13 cellular contexts compared by ENCODE assay signal in genomic region chr4:95181446-95182306, GRCh38.
DNase-seq lines count a peak whose midpoint lies in the region; ATAC-seq, FAIRE-seq and TF ChIP-seq lines count a peak whose summit lies in the region.
"Had no signal": no experiment of that assay in that cellular context is flagged by ENCODE, and none has a peak within 500 bp of the region (broad histone marks: within the 10 kb centered on the region; RNA-seq: fewer than 3 reads in every experiment).

No MANE protein-coding gene starts in this region.

- no peak overlapping the region for H3K4me3 Mint-ChIP-seq in activated CD8-positive, alpha-beta T cell treated with anti-CD3 and anti-CD28 coated beads, Interleukin-2, amount 10 ng/mL, durations not matched to agents 7 days and 5 days
- H3K4me3 Mint-ChIP-seq: memory B cell had no signal

- no peaks in the 10 kb centered on the region for H3K9me3 Mint-ChIP-seq in activated CD8-positive, alpha-beta T cell treated with anti-CD3 and anti-CD28 coated beads, Interleukin-2, amount 10 ng/mL, durations not matched to agents 7 days and 5 days (ENCODE audit: insufficient read depth)
- H3K9me3 Mint-ChIP-seq: memory B cell had no signal

- peak; percentile 63 for ATAC-seq in activated CD8-positive, alpha-beta T cell treated with anti-CD3 and anti-CD28 coated beads, Interleukin-2, amount 10 ng/mL, durations not matched to agents 7 days and 5 days
- ATAC-seq in HG02885 (IDR thresholded peaks at IDR 0.05; ENCODE audit: poor library complexity, unreplicated experiment) (no peak), GM19351 (IDR thresholded peaks at IDR 0.05; ENCODE audit: unreplicated experiment) (no peak)

- H3K9ac ChIP-seq in iPS-18a (ENCODE audit: low read length), result no peak overlapping the region

- no peaks in the 10 kb centered on the region for H3K36me3 Mint-ChIP-seq in activated CD8-positive, alpha-beta T cell treated with anti-CD3 and anti-CD28 coated beads, Interleukin-2, amount 10 ng/mL, durations not matched to agents 7 days and 5 days (ENCODE audit: low read depth)
- H3K36me3 Mint-ChIP-seq: memory B cell had no signal

- no peaks in the 10 kb centered on the region for H3K9me2 ChIP-seq in hepatocyte (replicated peaks; ENCODE audit: insufficient read depth)

- no peaks in the 10 kb centered on the region for H3K27me3 Mint-ChIP-seq in activated CD8-positive, alpha-beta T cell treated with anti-CD3 and anti-CD28 coated beads, Interleukin-2, amount 10 ng/mL, durations not matched to agents 7 days and 5 days (ENCODE audit: low read depth)

- no peak overlapping the region for H2AFZ ChIP-seq in hepatocyte

- H3K27ac Mint-ChIP-seq in activated CD8-positive, alpha-beta T cell treated with anti-CD3 and anti-CD28 coated beads, Interleukin-2, amount 10 ng/mL, durations not matched to agents 7 days and 5 days, result no peak overlapping the region
- H3K27ac Mint-ChIP-seq: memory B cell had no signal

- H3K9me3 ChIP-seq in iPS-18a (ENCODE audit: control insufficient read depth, low read depth, low read length) (no peaks in the 10 kb centered on the region), hepatocyte (ENCODE audit: low read depth) (no peaks in the 10 kb centered on the region)
- H3K9me3 ChIP-seq: Caco-2, transverse colon had no signal

- no peak overlapping the region for H3K4me2 ChIP-seq in hepatocyte

- H3K27me3 ChIP-seq in iPS-18a (ENCODE audit: control insufficient read depth, insufficient read depth, low read length) (peaks cover 6% of the 10 kb centered on the region), hepatocyte (no peaks in the 10 kb centered on the region)
- H3K27me3 ChIP-seq: transverse colon had no signal

- no peak for FAIRE-seq in H54 (lab: Jason Lieb, UNC)

- POLR2A ChIA-PET in activated CD8-positive, alpha-beta T cell treated with anti-CD3 and anti-CD28 coated beads, Interleukin-2, amount 10 ng/mL, durations not matched to agents 7 days and 5 days (lab: Charles Lee), result interaction anchor here (0.7 kb wide), 1 partner anchor 64 kb away, joined by 3 read pairs; no protein-coding TSS in a partner anchor

- no peak overlapping the region for H3K27ac ChIP-seq in iPS-18a (ENCODE audit: low read length)
- no peak overlapping the region for H3K27ac ChIP-seq in hepatocyte
- H3K27ac ChIP-seq: epithelial cell of prostate, transverse colon had no signal

- H3K4me3 ChIP-seq in iPS-18a (ENCODE audit: low read length) (peak overlapping the region; percentile 26), hepatocyte (no peak overlapping the region)
- H3K4me3 ChIP-seq: transverse colon had no signal

- H3K4me1 ChIP-seq in iPS-18a (ENCODE audit: control insufficient read depth, low read depth, low read length) (peaks cover 21% of the 10 kb centered on the region), hepatocyte (ENCODE audit: insufficient read depth) (no peaks in the 10 kb centered on the region)
- H3K4me1 ChIP-seq: Caco-2, transverse colon had no signal

- no peak for TF ChIP-seq CTCF in hepatocyte (IDR thresholded peaks at IDR 0.05; ENCODE audit: poor library complexity)

- H3K79me2 ChIP-seq in hepatocyte, result no peaks in the 10 kb centered on the region

- CTCF ChIA-PET in activated CD8-positive, alpha-beta T cell treated with anti-CD3 and anti-CD28 coated beads, Interleukin-2, amount 10 ng/mL, durations not matched to agents 7 days and 5 days (lab: Charles Lee), result no interaction called here

- H3K36me3 ChIP-seq in iPS-18a (ENCODE audit: control insufficient read depth, low read depth, low read length), result no peaks in the 10 kb centered on the region
- H3K36me3 ChIP-seq in hepatocyte (replicated peaks; ENCODE audit: insufficient read depth, low read depth), result no peaks in the 10 kb centered on the region
- H3K36me3 ChIP-seq: transverse colon had no signal

- peak; percentile 91 for DNase-seq in A172 (ENCODE audit: low spot score)
- peak; percentile 54 for DNase-seq in H54 (ENCODE audit: insufficient read length, low spot score)
- DNase-seq in activated CD8-positive, alpha-beta T cell treated with anti-CD3 and anti-CD28 coated beads, Interleukin-2, amount 10 ng/mL, durations not matched to agents 7 days and 5 days, result no peak
- no peak for DNase-seq in hepatocyte (ENCODE audit: low spot score)
- no peak for DNase-seq in cortex of kidney (lab: John Stamatoyannopoulos, UW)
- DNase-seq: NCI-H1694 treated with DMSO at 0.1 percent for 48 hours, transverse colon had no signal

- WGBS in hepatocyte (ENCODE audit: low lambda C conversion rate, missing lambda C conversion rate), result 62% methylated on average over 16 of the region's 16 CpGs

- TF ChIP-seq POLR2A in H54 (IDR thresholded peaks at IDR 0.05; ENCODE audit: low read depth, low read length), result no peak

- H4K20me1 ChIP-seq in hepatocyte (ENCODE audit: insufficient read depth, poor library complexity, severe bottlenecking), result no peaks in the 10 kb centered on the region

- no peaks in the 10 kb centered on the region for H3K4me1 Mint-ChIP-seq in activated CD8-positive, alpha-beta T cell treated with anti-CD3 and anti-CD28 coated beads, Interleukin-2, amount 10 ng/mL, durations not matched to agents 7 days and 5 days (ENCODE audit: low read depth)
- H3K4me1 Mint-ChIP-seq: memory B cell had no signal

Comparison
In these comparisons a context has a peak if more than half of its experiments do, and no peak if none do; other contexts are left out.
1. DNase-seq: peak in A172 (single experiment) and H54 (single experiment); none in activated CD8-positive, alpha-beta T cell treated with anti-CD3 and anti-CD28 coated beads, Interleukin-2, amount 10 ng/mL, durations not matched to agents 7 days and 5 days (single experiment), hepatocyte (single experiment) and cortex of kidney (single experiment).